In the genomic region with DNA sequence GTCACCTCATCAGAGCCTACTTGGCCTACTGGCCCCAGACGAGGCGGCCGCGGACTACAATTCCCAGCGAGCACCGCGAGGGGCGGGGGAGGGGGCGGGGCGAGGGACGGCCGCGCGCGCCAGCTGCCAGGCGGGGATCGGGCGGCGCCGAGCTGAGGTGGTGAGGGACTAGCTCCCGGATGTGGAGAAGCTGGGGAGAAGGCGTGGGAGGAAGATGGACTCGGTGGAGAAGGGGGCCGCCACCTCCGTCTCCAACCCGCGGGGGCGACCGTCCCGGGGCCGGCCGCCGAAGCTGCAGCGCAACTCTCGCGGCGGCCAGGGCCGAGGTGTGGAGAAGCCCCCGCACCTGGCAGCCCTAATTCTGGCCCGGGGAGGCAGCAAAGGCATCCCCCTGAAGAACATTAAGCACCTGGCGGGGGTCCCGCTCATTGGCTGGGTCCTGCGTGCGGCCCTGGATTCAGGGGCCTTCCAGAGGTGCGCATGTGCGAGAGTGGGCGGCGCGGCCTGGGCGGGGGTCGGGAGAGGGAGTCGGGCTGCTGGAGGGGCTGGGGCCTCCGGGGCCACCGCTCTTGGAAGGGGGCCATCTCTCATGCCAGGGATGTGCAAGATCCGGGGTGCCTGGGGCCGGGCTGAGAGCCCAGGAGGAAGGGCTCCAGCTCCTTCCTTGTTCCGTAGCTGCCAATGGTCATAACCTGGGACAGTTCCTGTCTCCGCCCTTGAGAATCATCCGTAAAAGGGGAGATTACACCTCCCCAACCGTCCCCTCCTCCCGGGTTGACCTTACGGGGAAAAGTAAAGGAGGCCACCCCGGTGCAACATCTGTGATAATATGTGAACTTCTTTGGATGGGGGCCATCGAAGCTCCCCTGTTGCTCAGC, we compare ENCODE assay signal across 8 cellular contexts. TPM values are rescaled to one million over a fixed set of nuclear protein-coding genes. Genes with fewer than 3 reads are reported as not detected.
A peak's percentile ranks its signal among the peaks of the same experiment; 100 is the strongest.
DNase-seq lines count a peak whose midpoint lies in the region; ATAC-seq and TF ChIP-seq lines count a peak whose summit lies in the region.

A gene (plus strand): TSS at position 129 of the 878 bp plus-strand sequence. CDS start 86 bp downstream, at position 215.

- H3K4me3 Mint-ChIP-seq in CD14-positive monocyte: peak within 1 kb of the TSS; percentile 89 to 96
- H3K4me3 Mint-ChIP-seq in activated CD8-positive, alpha-beta T cell treated with anti-CD3 and anti-CD28 coated beads, Interleukin-2, amount 10 ng/mL, durations not matched to agents 7 days and 5 days: peak within 1 kb of the TSS; percentile 96

- H3K27me3 Mint-ChIP-seq in CD14-positive monocyte (ENCODE audit: low read depth in 3 of 3): no peaks in the 10 kb centered on the region
- peaks cover 2% of the 10 kb centered on the region for H3K27me3 Mint-ChIP-seq in activated CD8-positive, alpha-beta T cell treated with anti-CD3 and anti-CD28 coated beads, Interleukin-2, amount 10 ng/mL, durations not matched to agents 7 days and 5 days (ENCODE audit: low read depth)

- no peak for TF ChIP-seq CTCF in CD14-positive monocyte (IDR thresholded peaks at IDR 0.05)

- H3K9me3 Mint-ChIP-seq in CD14-positive monocyte: no peaks in the 10 kb centered on the region
- H3K9me3 Mint-ChIP-seq in activated CD8-positive, alpha-beta T cell treated with anti-CD3 and anti-CD28 coated beads, Interleukin-2, amount 10 ng/mL, durations not matched to agents 7 days and 5 days (ENCODE audit: insufficient read depth): no peaks in the 10 kb centered on the region

- H3K4me1 Mint-ChIP-seq in CD14-positive monocyte: peaks cover 32% of the 10 kb centered on the region
- peaks cover 27% of the 10 kb centered on the region for H3K4me1 Mint-ChIP-seq in activated CD8-positive, alpha-beta T cell treated with anti-CD3 and anti-CD28 coated beads, Interleukin-2, amount 10 ng/mL, durations not matched to agents 7 days and 5 days (ENCODE audit: low read depth)

- H3K27ac Mint-ChIP-seq in CD14-positive monocyte: peak within 1 kb of the TSS; percentile 44 to 90 (median 84)
- peak within 1 kb of the TSS; percentile 91 for H3K27ac Mint-ChIP-seq in activated CD8-positive, alpha-beta T cell treated with anti-CD3 and anti-CD28 coated beads, Interleukin-2, amount 10 ng/mL, durations not matched to agents 7 days and 5 days

- CTCF ChIA-PET in activated CD8-positive, alpha-beta T cell treated with anti-CD3 and anti-CD28 coated beads, Interleukin-2, amount 10 ng/mL, durations not matched to agents 7 days and 5 days (lab: Charles Lee): interaction anchor here (0.8 to 1.7 kb wide), 6 partner anchors 57 to 397 kb away, joined by 3 to 5 read pairs (median 4); no protein-coding TSS in a partner anchor

- intact Hi-C loops in CD14-positive monocyte (cut with micrococcal nuclease): no loop called here

- peak; percentile 87 for ATAC-seq in GM19324 (IDR thresholded peaks at IDR 0.05; ENCODE audit: low FRiP score, unreplicated experiment)
- peak; percentile 77 for ATAC-seq in HG03457 (IDR thresholded peaks at IDR 0.05; ENCODE audit: unreplicated experiment)
- peak; percentile 88 for ATAC-seq in activated CD8-positive, alpha-beta T cell treated with anti-CD3 and anti-CD28 coated beads, Interleukin-2, amount 10 ng/mL, durations not matched to agents 7 days and 5 days

- peaks cover 0 to 4% of the 10 kb centered on the region in 2 donors for H3K36me3 Mint-ChIP-seq in CD14-positive monocyte
- peaks cover 16% of the 10 kb centered on the region for H3K36me3 Mint-ChIP-seq in activated CD8-positive, alpha-beta T cell treated with anti-CD3 and anti-CD28 coated beads, Interleukin-2, amount 10 ng/mL, durations not matched to agents 7 days and 5 days (ENCODE audit: low read depth)

- POLR2A ChIA-PET in activated CD8-positive, alpha-beta T cell treated with anti-CD3 and anti-CD28 coated beads, Interleukin-2, amount 10 ng/mL, durations not matched to agents 7 days and 5 days (lab: Charles Lee): interaction anchor here (0.7 kb wide), 2 partner anchors 13 to 403 kb away, joined by 3 read pairs; no protein-coding TSS in a partner anchor

- peak; percentile 62 for DNase-seq in CD14-positive monocyte (ENCODE audit: low spot score)
- peak; percentile 32 for DNase-seq in NCI-H748 treated with DMSO at 0.1 percent for 48 hours (lab: John Stamatoyannopoulos, UW)
- DNase-seq in activated CD8-positive, alpha-beta T cell treated with anti-CD3 and anti-CD28 coated beads, Interleukin-2, amount 10 ng/mL, durations not matched to agents 7 days and 5 days: peak; percentile 84
- DNase-seq in effector CD4-positive, alpha-beta T cell: peak; percentile 73
- peak; percentile 57 to 75 for DNase-seq in lung microvascular endothelial cell (ENCODE audit: low read depth in 2 of 2)
- peak; percentile 66 to 81 (median 66) for DNase-seq in stimulated activated CD4-positive, alpha-beta T cell treated with anti-CD3 and anti-CD28 coated beads, TNF-alpha, amount 100 ng/mL, for 48 hours (ENCODE audit: low read depth in 3 of 3)

RNA-seq across cellular contexts. Expression of the gene that starts here (rescaled TPM):
- 10 to 100 TPM; 28.3 to 33.1 TPM for polyA plus RNA-seq in CD14-positive monocyte
- 10 to 100 TPM; 31.6 to 34.1 TPM for total RNA-seq in activated CD8-positive, alpha-beta T cell treated with anti-CD3 and anti-CD28 coated beads, Interleukin-2, amount 10 ng/mL, durations not matched to agents 7 days and 5 days
- 17.4 and 18.7 TPM in 2 replicates for total RNA-seq in lung microvascular endothelial cell

Comparison
In these comparisons a context has a peak if more than half of its experiments do, and no peak if none do; other contexts are left out.
1. Peak in every context shown above with its lines: DNase-seq and ATAC-seq.
2. DNase-seq: peak in every context shown above with its lines; median percentile 84 in activated CD8-positive, alpha-beta T cell treated with anti-CD3 and anti-CD28 coated beads, Interleukin-2, amount 10 ng/mL, durations not matched to agents 7 days and 5 days; 73 in effector CD4-positive, alpha-beta T cell; 66 in lung microvascular endothelial cell; 66 in stimulated activated CD4-positive, alpha-beta T cell treated with anti-CD3 and anti-CD28 coated beads, TNF-alpha, amount 100 ng/mL, for 48 hours; 62 in CD14-positive monocyte; 32 in NCI-H748 treated with DMSO at 0.1 percent for 48 hours.